In the genomic region with DNA sequence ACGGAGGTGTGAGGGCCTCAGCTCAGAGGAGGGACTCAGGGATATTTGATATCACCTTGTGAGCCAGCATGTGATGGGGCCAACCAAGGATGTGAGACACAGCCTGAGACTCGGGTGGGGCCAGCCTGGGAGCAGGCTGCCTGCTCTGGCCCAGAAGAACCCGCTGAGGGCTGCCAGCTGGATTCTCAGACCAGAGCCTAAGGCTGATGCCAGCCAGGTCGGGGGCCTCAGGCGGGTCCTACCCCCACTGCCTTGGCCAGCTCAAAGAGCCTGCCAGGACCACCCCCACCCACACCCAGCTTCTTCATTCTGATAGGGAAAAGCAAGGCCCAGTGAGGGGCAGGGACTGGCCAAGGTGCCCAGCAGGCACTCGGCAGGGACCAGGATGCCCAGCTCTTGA, we compare ENCODE assay signal across 20 cellular contexts. TPM values are rescaled to one million over a fixed set of nuclear protein-coding genes. Genes with fewer than 3 reads are reported as not detected.
DNase-seq lines count a peak whose midpoint lies in the region; ATAC-seq, FAIRE-seq and TF ChIP-seq lines count a peak whose summit lies in the region.
"Had no signal": no experiment of that assay in that cellular context is flagged by ENCODE, and none has a peak within 500 bp of the region (broad histone marks: within the 10 kb centered on the region; RNA-seq: fewer than 3 reads in every experiment).

No MANE protein-coding gene starts in this region.

- BruUV-seq in HepG2 (replicated peaks; lab: Mats Ljungman, UMichigan): no TSS peak

- no CpG with 5 or more reads among the region's 6 CpGs for WGBS in right lobe of liver (ENCODE audit: insufficient coverage, low coverage, low lambda C conversion rate, missing lambda C conversion rate)
- WGBS in HepG2 (ENCODE audit: low lambda C conversion rate): 60% methylated on average over 1 of the region's 6 CpGs
- WGBS in esophagus squamous epithelium, 2 donors: 67 to 100% methylated on average over 1 of the region's 6 CpGs

- H4K20me1 ChIP-seq in HepG2 (ENCODE audit: insufficient read depth, low read length): no peaks in the 10 kb centered on the region

- DNase-seq in right lobe of liver (peak in 2 of 3 donors; percentile 47 to 52), HepG2 (ENCODE audit: low spot score) (no peak), esophagus squamous epithelium (lab: John Stamatoyannopoulos, UW) (no peak)
- no peak for DNase-seq in CD8-positive, alpha-beta memory T cell
- no peak for DNase-seq in stimulated activated CD8-positive, alpha-beta memory T cell treated with anti-CD3 and anti-CD28 coated beads, Interleukin-4, amount 100 ng/mL, for 48 hours
- DNase-seq: activated T-cell treated with anti-CD3 and anti-CD28 coated beads, Interleukin-2, amount 50 U/mL, for 4 hours; GDM1; naive thymus-derived CD4-positive, alpha-beta T cell; NCI-H226; T-helper 2 cell; thyroid gland; WERI-Rb-1 had no signal

- H3K9me3 Mint-ChIP-seq in CD8-positive, alpha-beta memory T cell: no peaks in the 10 kb centered on the region
- H3K9me3 Mint-ChIP-seq: activated naive CD4-positive, alpha-beta T cell treated with anti-CD3 and anti-CD28 coated beads, Interleukin-2, amount 50 U/mL, for 24 hours; activated T-cell treated with anti-CD3 and anti-CD28 coated beads, Interleukin-2, amount 50 U/mL, for 4 hours; naive thymus-derived CD4-positive, alpha-beta T cell had no signal

- H3K27me3 ChIP-seq in right lobe of liver: no peaks in the 10 kb centered on the region
- H3K27me3 ChIP-seq in HepG2 (ENCODE audit: control insufficient read depth in 1 of 2, insufficient read depth in 2 of 2, low read length in 2 of 2): no peaks in the 10 kb centered on the region
- no peaks in the 10 kb centered on the region for H3K27me3 ChIP-seq in esophagus squamous epithelium
- no peaks in the 10 kb centered on the region for H3K27me3 ChIP-seq in skeletal muscle satellite cell (ENCODE audit: control insufficient read depth, insufficient read depth, low read length)
- no peaks in the 10 kb centered on the region for H3K27me3 ChIP-seq in CD8-positive, alpha-beta memory T cell (ENCODE audit: insufficient read depth, low read length, poor library complexity, severe bottlenecking)
- H3K27me3 ChIP-seq: thyroid gland had no signal

- no peak overlapping the region for H2AFZ ChIP-seq in HepG2 (ENCODE audit: low read length)

- H3K27ac ChIP-seq in right lobe of liver (no peak overlapping the region), HepG2 (ENCODE audit: extremely low read length, insufficient read depth, low read length) (no peak overlapping the region), esophagus squamous epithelium (peak overlapping the region in 3 of 4 donors; percentile 3 to 43 (median 13))
- no peak overlapping the region for H3K27ac ChIP-seq in CD8-positive, alpha-beta memory T cell (ENCODE audit: low read depth, low read length)
- H3K27ac ChIP-seq: WERI-Rb-1 had no signal

- TF ChIP-seq EP300 in HepG2 (IDR thresholded peaks at IDR 0.05; ENCODE audit: low read depth in 2 of 2, low read length in 2 of 2) (no peak), HepG2 (CRISPR knock-in tag; IDR thresholded peaks at IDR 0.05; ENCODE audit: borderline replicate concordance) (no peak)

- TF ChIP-seq POLR2A in right lobe of liver (IDR thresholded peaks at IDR 0.05): no peak
- no peak for TF ChIP-seq POLR2A in HepG2 (IDR thresholded peaks at IDR 0.05; ENCODE audit: insufficient read depth in 1 of 2, low read depth in 2 of 2, low read length in 2 of 2)
- TF ChIP-seq POLR2A in esophagus squamous epithelium (IDR thresholded peaks at IDR 0.05): no peak

- H3K4me3 ChIP-seq in right lobe of liver: no peak overlapping the region
- H3K4me3 ChIP-seq in HepG2 (replicated peaks in 1 of 3; ENCODE audit: insufficient read depth in 1 of 3, low read depth in 2 of 3, low read length in 3 of 3): no peak overlapping the region
- H3K4me3 ChIP-seq in esophagus squamous epithelium: no peak overlapping the region
- H3K4me3 ChIP-seq in skeletal muscle satellite cell (ENCODE audit: low read length): no peak overlapping the region
- H3K4me3 ChIP-seq in CD8-positive, alpha-beta memory T cell (ENCODE audit: low read length): no peak overlapping the region
- H3K4me3 ChIP-seq: thyroid gland had no signal

- intact Hi-C loops in right lobe of liver (cut with DNase I) (no loop called here), HepG2 (cut with micrococcal nuclease; ENCODE audit: unreplicated experiment) (no loop called here), esophagus squamous epithelium (cut with DNase I) (no loop called here)

- H3K36me3 ChIP-seq in right lobe of liver (no peaks in the 10 kb centered on the region), HepG2 (replicated peaks in 1 of 2; ENCODE audit: control insufficient read depth in 1 of 2, insufficient read depth in 2 of 2, low read length in 2 of 2) (no peaks in the 10 kb centered on the region), esophagus squamous epithelium (no peaks in the 10 kb centered on the region), skeletal muscle satellite cell (ENCODE audit: insufficient read depth, low read length) (no peaks in the 10 kb centered on the region)
- no peaks in the 10 kb centered on the region for H3K36me3 ChIP-seq in CD8-positive, alpha-beta memory T cell (ENCODE audit: insufficient read depth, low read length)
- H3K36me3 ChIP-seq: thyroid gland, WERI-Rb-1 had no signal

- ATAC-seq in right lobe of liver (no peak), HepG2 (no peak), HG02759 (IDR thresholded peaks at IDR 0.05; ENCODE audit: unreplicated experiment) (no peak), GM18873 (IDR thresholded peaks at IDR 0.05; ENCODE audit: low FRiP score, unreplicated experiment) (no peak)
- ATAC-seq: activated T-cell treated with anti-CD3 and anti-CD28 coated beads, Interleukin-2, amount 50 U/mL, for 4 hours; naive thymus-derived CD4-positive, alpha-beta T cell had no signal

- H3K4me1 Mint-ChIP-seq in CD8-positive, alpha-beta memory T cell: peaks cover 0 to 4% (median 1%) of the 10 kb centered on the region in 3 donors
- H3K4me1 Mint-ChIP-seq: activated naive CD4-positive, alpha-beta T cell treated with anti-CD3 and anti-CD28 coated beads, Interleukin-2, amount 50 U/mL, for 24 hours had no signal

- no peak for TF ChIP-seq RAD21 in HepG2 (CRISPR knock-in tag; IDR thresholded peaks at IDR 0.05)

- no peaks in the 10 kb centered on the region for H3K79me2 ChIP-seq in HepG2 (ENCODE audit: insufficient read depth, low read length)

- H3K4me2 ChIP-seq in HepG2 (ENCODE audit: low read depth, low read length) (no peak overlapping the region), skeletal muscle satellite cell (ENCODE audit: low read length) (no peak overlapping the region)

- H3K27ac Mint-ChIP-seq in CD8-positive, alpha-beta memory T cell: no peak overlapping the region
- H3K27ac Mint-ChIP-seq: activated naive CD4-positive, alpha-beta T cell treated with anti-CD3 and anti-CD28 coated beads, Interleukin-2, amount 50 U/mL, for 24 hours; naive thymus-derived CD4-positive, alpha-beta T cell; progenitor cell of endocrine pancreas had no signal

- H3K4me1 ChIP-seq in right lobe of liver (peaks cover 0 to 41% (median 6%) of the 10 kb centered on the region in 4 donors), HepG2 (ENCODE audit: insufficient read depth, low read length) (peaks cover 97% of the 10 kb centered on the region), esophagus squamous epithelium (peaks cover 19 to 49% (median 48%) of the 10 kb centered on the region in 3 donors), skeletal muscle satellite cell (ENCODE audit: control insufficient read depth, insufficient read depth, low read length) (peaks cover 75% of the 10 kb centered on the region)
- H3K4me1 ChIP-seq in CD8-positive, alpha-beta memory T cell (ENCODE audit: insufficient read depth, low read length): no peaks in the 10 kb centered on the region

- TF ChIP-seq CTCF in right lobe of liver (IDR thresholded peaks at IDR 0.05) (no peak), HepG2 (CRISPR knock-in tag; IDR thresholded peaks at IDR 0.05) (no peak), esophagus squamous epithelium (IDR thresholded peaks at IDR 0.05) (no peak)

- no peaks in the 10 kb centered on the region for H3K36me3 Mint-ChIP-seq in CD8-positive, alpha-beta memory T cell
- H3K36me3 Mint-ChIP-seq: activated naive CD4-positive, alpha-beta T cell treated with anti-CD3 and anti-CD28 coated beads, Interleukin-2, amount 50 U/mL, for 24 hours; naive thymus-derived CD4-positive, alpha-beta T cell had no signal

- no peaks in the 10 kb centered on the region for H3K27me3 Mint-ChIP-seq in CD8-positive, alpha-beta memory T cell
- H3K27me3 Mint-ChIP-seq: activated naive CD4-positive, alpha-beta T cell treated with anti-CD3 and anti-CD28 coated beads, Interleukin-2, amount 50 U/mL, for 24 hours; naive thymus-derived CD4-positive, alpha-beta T cell; progenitor cell of endocrine pancreas had no signal

- POLR2A ChIA-PET in HepG2 (lab: Yijun Ruan, JAX): interaction anchor here (0.8 to 9.8 kb wide), 4 partner anchors 16 to 95 kb away, joined by 3 to 425 read pairs (median 50); a partner anchor contains a TSS
- POLR2A ChIA-PET in CD8-positive, alpha-beta memory T cell (lab: Charles Lee): interaction anchor here (1.0 kb wide), 1 partner anchor 20 kb away, joined by 4 read pairs; a partner anchor contains a TSS

- H3K4me3 Mint-ChIP-seq in CD8-positive, alpha-beta memory T cell: no peak overlapping the region
- H3K4me3 Mint-ChIP-seq: activated naive CD4-positive, alpha-beta T cell treated with anti-CD3 and anti-CD28 coated beads, Interleukin-2, amount 50 U/mL, for 24 hours; activated T-cell treated with anti-CD3 and anti-CD28 coated beads, Interleukin-2, amount 50 U/mL, for 4 hours; CD14-positive monocyte; naive thymus-derived CD4-positive, alpha-beta T cell had no signal

- no peak for FAIRE-seq in HepG2 (lab: Jason Lieb, UNC)
- FAIRE-seq: endometrium, H54 had no signal

- H3K9ac ChIP-seq in HepG2 (ENCODE audit: insufficient read depth, low read depth, low read length) (no peak overlapping the region), skeletal muscle satellite cell (ENCODE audit: low read depth, low read length) (peak overlapping the region; percentile 22)

- no peaks in the 10 kb centered on the region for H3K9me3 ChIP-seq in right lobe of liver
- H3K9me3 ChIP-seq in HepG2 (ENCODE audit: low read length): no peaks in the 10 kb centered on the region
- H3K9me3 ChIP-seq in esophagus squamous epithelium: no peaks in the 10 kb centered on the region
- H3K9me3 ChIP-seq in skeletal muscle satellite cell (replicated peaks; ENCODE audit: low read length): no peaks in the 10 kb centered on the region
- no peaks in the 10 kb centered on the region for H3K9me3 ChIP-seq in CD8-positive, alpha-beta memory T cell (ENCODE audit: low read length)
- H3K9me3 ChIP-seq: thyroid gland had no signal

- CTCF ChIA-PET in HepG2 (lab: Yijun Ruan, JAX; ENCODE audit: low intra/inter-chr PET ratio, low total read pairs): no interaction called here
- CTCF ChIA-PET in CD8-positive, alpha-beta memory T cell (lab: Charles Lee): interaction anchor here (1.4 kb wide), 2 partner anchors 14 to 19 kb away, joined by 4 to 6 read pairs; no protein-coding TSS in a partner anchor

- in situ Hi-C loops in HepG2 (cut with HindIII; ENCODE audit: extremely low pct_ligation_motif_present, low pct_unique_long_range_greater_than_20kb): no loop called here

RNA-seq across cellular contexts. Expression of a gene that starts 20.3 kb away (rescaled TPM):
- total RNA-seq in right lobe of liver (100 to 1,000 TPM; 106 to 407 (median 232) TPM), HepG2 (2016; rRNA removed; fragmentation: Illumina TruSeq; extraction: Trizol) (18.0 and 27.1 TPM in 2 replicates), esophagus squamous epithelium (100 to 1,000 TPM; 222 to 415 (median 252) TPM)
- total RNA-seq in HepG2 (2016; cell fraction: cytosol; rRNA removed; fragmentation: Illumina TruSeq; extraction: Trizol; ENCODE audit: low read depth): 7.1 and 7.8 TPM in 2 replicates
- 15.8 and 29.9 TPM in 2 replicates for total RNA-seq in HepG2 (2016; cell fraction: insoluble cytoplasmic fraction; rRNA removed; fragmentation: Illumina TruSeq; extraction: Trizol)
- 14.2 and 16.6 TPM in 2 replicates for total RNA-seq in HepG2 (2016; cell fraction: membrane; rRNA removed; fragmentation: Illumina TruSeq; extraction: Trizol)
- total RNA-seq in HepG2 (2016; cell fraction: nucleus; rRNA removed; fragmentation: Illumina TruSeq; extraction: Trizol): 53.7 and 56.5 TPM in 2 replicates
- 55.5 and 79.2 TPM in 2 replicates for polyA plus RNA-seq in HepG2 (2011; rRNA removed)
- 59.1 and 69.7 TPM in 2 replicates for polyA plus RNA-seq in HepG2 (2011; cell fraction: cytosol; rRNA removed)
- 85.1 and 113 TPM in 2 replicates for polyA plus RNA-seq in HepG2 (2011; cell fraction: nucleus; rRNA removed)
- polyA plus RNA-seq in HepG2 (2012): 48.1 and 56.6 TPM in 2 replicates
- polyA plus RNA-seq in HepG2 (2016; cell fraction: cytosol; fragmentation: Illumina TruSeq; extraction: Trizol; ENCODE audit: low read depth): 4.7 and 6.0 TPM in 2 replicates
- 17.2 and 23.0 TPM in 2 replicates for polyA plus RNA-seq in HepG2 (2016; cell fraction: insoluble cytoplasmic fraction; fragmentation: Illumina TruSeq; extraction: Trizol; ENCODE audit: low read depth)
- 9.3 and 9.4 TPM in 2 replicates for polyA plus RNA-seq in HepG2 (2016; cell fraction: membrane; fragmentation: Illumina TruSeq; extraction: Trizol; ENCODE audit: low read depth)
- polyA plus RNA-seq in HepG2 (2016; cell fraction: nucleus; fragmentation: Illumina TruSeq; extraction: Trizol; ENCODE audit: insufficient read depth, low read depth): 63.2 and 85.8 TPM in 2 replicates
- polyA minus RNA-seq in HepG2 (2011; rRNA and poly(A)+ RNA removed; ENCODE audit: low replicate concordance): 142 and 198 TPM in 2 replicates
- 72.5 and 80.5 TPM in 2 replicates for polyA minus RNA-seq in HepG2 (2011; cell fraction: cytosol; rRNA and poly(A)+ RNA removed)
- 95.3 and 131 TPM in 2 replicates for polyA minus RNA-seq in HepG2 (2011; cell fraction: nucleus; rRNA and poly(A)+ RNA removed)
- total RNA-seq in skeletal muscle satellite cell (2012; rRNA removed): 204 and 438 TPM in 2 replicates
- 10 to 100 TPM in 1 of 2 experiments, 1 to 10 TPM in 1; 9.4 to 10.9 TPM for total RNA-seq in CD8-positive, alpha-beta memory T cell
- polyA plus RNA-seq in CD8-positive, alpha-beta memory T cell: 1,007 TPM

RNA-seq across cellular contexts. Expression of a gene that starts 42.8 kb away (rescaled TPM):
- total RNA-seq in right lobe of liver (100 to 1,000 TPM; 103 to 264 (median 154) TPM), HepG2 (2016; rRNA removed; fragmentation: Illumina TruSeq; extraction: Trizol) (56.6 and 78.5 TPM in 2 replicates), esophagus squamous epithelium (10 to 100 TPM; 50.9 to 83.0 (median 65.5) TPM)
- 56.7 and 59.9 TPM in 2 replicates for total RNA-seq in HepG2 (2016; cell fraction: cytosol; rRNA removed; fragmentation: Illumina TruSeq; extraction: Trizol; ENCODE audit: low read depth)
- 51.2 and 75.8 TPM in 2 replicates for total RNA-seq in HepG2 (2016; cell fraction: insoluble cytoplasmic fraction; rRNA removed; fragmentation: Illumina TruSeq; extraction: Trizol)
- 144 and 156 TPM in 2 replicates for total RNA-seq in HepG2 (2016; cell fraction: membrane; rRNA removed; fragmentation: Illumina TruSeq; extraction: Trizol)
- 57.0 and 67.0 TPM in 2 replicates for total RNA-seq in HepG2 (2016; cell fraction: nucleus; rRNA removed; fragmentation: Illumina TruSeq; extraction: Trizol)
- polyA plus RNA-seq in HepG2 (2011; rRNA removed): 184 and 205 TPM in 2 replicates
- 216 and 224 TPM in 2 replicates for polyA plus RNA-seq in HepG2 (2011; cell fraction: cytosol; rRNA removed)
- polyA plus RNA-seq in HepG2 (2011; cell fraction: nucleus; rRNA removed): 121 and 137 TPM in 2 replicates
- 145 and 175 TPM in 2 replicates for polyA plus RNA-seq in HepG2 (2012)
- polyA plus RNA-seq in HepG2 (2016; cell fraction: cytosol; fragmentation: Illumina TruSeq; extraction: Trizol; ENCODE audit: low read depth): 87.6 and 105 TPM in 2 replicates
- polyA plus RNA-seq in HepG2 (2016; cell fraction: insoluble cytoplasmic fraction; fragmentation: Illumina TruSeq; extraction: Trizol; ENCODE audit: low read depth): 71.8 and 81.7 TPM in 2 replicates
- polyA plus RNA-seq in HepG2 (2016; cell fraction: membrane; fragmentation: Illumina TruSeq; extraction: Trizol; ENCODE audit: low read depth): 183 and 185 TPM in 2 replicates
- polyA plus RNA-seq in HepG2 (2016; cell fraction: nucleus; fragmentation: Illumina TruSeq; extraction: Trizol; ENCODE audit: insufficient read depth, low read depth): 94.6 and 95.4 TPM in 2 replicates
- 179 and 302 TPM in 2 replicates for polyA minus RNA-seq in HepG2 (2011; rRNA and poly(A)+ RNA removed; ENCODE audit: low replicate concordance)
- 60.3 and 74.0 TPM in 2 replicates for polyA minus RNA-seq in HepG2 (2011; cell fraction: cytosol; rRNA and poly(A)+ RNA removed)
- 85.1 and 89.6 TPM in 2 replicates for polyA minus RNA-seq in HepG2 (2011; cell fraction: nucleus; rRNA and poly(A)+ RNA removed)
- total RNA-seq in skeletal muscle satellite cell (2012; rRNA removed): 162 and 224 TPM in 2 replicates
- 10 to 100 TPM; 39.7 to 39.9 TPM for total RNA-seq in CD8-positive, alpha-beta memory T cell
- 25.9 TPM for polyA plus RNA-seq in CD8-positive, alpha-beta memory T cell

Comparison
In these comparisons a context has a peak if more than half of its experiments do, and no peak if none do; other contexts are left out.
1. DNase-seq: peak in right lobe of liver (2 of 3); none in HepG2 (single experiment), esophagus squamous epithelium (single experiment), CD8-positive, alpha-beta memory T cell (0 of 5) and stimulated activated CD8-positive, alpha-beta memory T cell treated with anti-CD3 and anti-CD28 coated beads, Interleukin-4, amount 100 ng/mL, for 48 hours (single experiment).
2. H3K27ac ChIP-seq: peak in esophagus squamous epithelium (3 of 4); none in right lobe of liver (0 of 3), HepG2 (single experiment) and CD8-positive, alpha-beta memory T cell (single experiment).